Comparison of ENCODE assay signal across 13 cellular contexts in genomic region chr2:37637122-37637875, GRCh38. TPM values are rescaled to one million over a fixed set of nuclear protein-coding genes. Genes with fewer than 3 reads are reported as not detected.
A peak's percentile ranks its signal among the peaks of the same experiment; 100 is the strongest.
DNase-seq lines count a peak whose midpoint lies in the region; ATAC-seq and TF ChIP-seq lines count a peak whose summit lies in the region.
"Had no signal": no experiment of that assay in that cellular context is flagged by ENCODE, and none has a peak within 500 bp of the region (broad histone marks: within the 10 kb centered on the region; RNA-seq: fewer than 3 reads in every experiment).

No MANE protein-coding gene starts in this region.

- peak overlapping the region in 1 of 2 experiments; percentile 2 for H3K18ac ChIP-seq in mesenchymal stem cell (ENCODE audit: low read depth in 1 of 2, low read length in 2 of 2)

- H3K9me3 Mint-ChIP-seq in CD4-positive, CD25-positive, alpha-beta regulatory T cell: peaks cover 0 to 1% (median 0%) of the 10 kb centered on the region in 7 donors
- no peaks in the 10 kb centered on the region for H3K9me3 Mint-ChIP-seq in T-cell

- WGBS in mesenchymal stem cell: 83% methylated on average over 6 of the region's 6 CpGs

- H4K91ac ChIP-seq in mesenchymal stem cell (ENCODE audit: low read length): no peak overlapping the region

- CTCF ChIA-PET in T-cell (lab: Charles Lee): no interaction called here

- H3K23ac ChIP-seq in mesenchymal stem cell (ENCODE audit: low read length in 2 of 2): no peak overlapping the region

- H3K9ac ChIP-seq in mesenchymal stem cell (ENCODE audit: low read length): no peak overlapping the region

- H2AK5ac ChIP-seq in mesenchymal stem cell (ENCODE audit: low read length, severe bottlenecking): no peak overlapping the region

- peaks cover 35% of the 10 kb centered on the region for H3K4me1 ChIP-seq in CD4-positive, CD25-positive, alpha-beta regulatory T cell (ENCODE audit: control insufficient read depth, insufficient read depth, low read length, poor library complexity, severe bottlenecking)
- peaks cover 4% of the 10 kb centered on the region for H3K4me1 ChIP-seq in mesenchymal stem cell (ENCODE audit: control insufficient read depth, insufficient read depth, low read depth, low read length)

- H2BK12ac ChIP-seq in mesenchymal stem cell (ENCODE audit: low read length in 2 of 2): peak overlapping the region in 1 of 2 experiments; percentile 83

- no peaks in the 10 kb centered on the region for H3K27me3 Mint-ChIP-seq in CD4-positive, CD25-positive, alpha-beta regulatory T cell
- no peaks in the 10 kb centered on the region for H3K27me3 Mint-ChIP-seq in T-cell

- H3K27ac Mint-ChIP-seq in CD4-positive, CD25-positive, alpha-beta regulatory T cell: peak overlapping the region; percentile 77 to 98 (median 92)
- H3K27ac Mint-ChIP-seq in T-cell: peak overlapping the region; percentile 70 to 91

- H3K9me3 ChIP-seq in CD4-positive, CD25-positive, alpha-beta regulatory T cell (ENCODE audit: control insufficient read depth in 2 of 2, low read length in 2 of 2): no peaks in the 10 kb centered on the region
- no peaks in the 10 kb centered on the region for H3K9me3 ChIP-seq in mesenchymal stem cell (ENCODE audit: control insufficient read depth, low read length)
- H3K9me3 ChIP-seq: MG63, psoas muscle had no signal

- POLR2A ChIA-PET in T-cell (lab: Charles Lee): no interaction called here

- TF ChIP-seq CTCF in HFF-Myc (IDR thresholded peaks at IDR 0.05; ENCODE audit: low read depth, low read length, missing control alignments): peak; percentile 20

- H3K4me3 ChIP-seq in CD4-positive, CD25-positive, alpha-beta regulatory T cell (ENCODE audit: low read depth, low read length): no peak overlapping the region
- no peak overlapping the region for H3K4me3 ChIP-seq in HFF-Myc (replicated peaks; ENCODE audit: low read depth, low read length)
- H3K4me3 ChIP-seq in mesenchymal stem cell (ENCODE audit: insufficient read depth in 1 of 2, low read depth in 1 of 2, low read length in 2 of 2): no peak overlapping the region
- H3K4me3 ChIP-seq: lung, MG63, psoas muscle had no signal

- no peak overlapping the region for H3K27ac ChIP-seq in CD4-positive, CD25-positive, alpha-beta regulatory T cell (ENCODE audit: insufficient read depth, low read length, poor library complexity, severe bottlenecking)
- H3K27ac ChIP-seq in mesenchymal stem cell (ENCODE audit: low read length, poor library complexity, severe bottlenecking): no peak overlapping the region
- H3K27ac ChIP-seq: psoas muscle had no signal

- H2BK15ac ChIP-seq in mesenchymal stem cell (ENCODE audit: low read depth, poor library complexity, severe bottlenecking): no peak overlapping the region

- no peak for ATAC-seq in CD4-positive, CD25-positive, alpha-beta regulatory T cell (ENCODE audit: low read depth in 2 of 2)
- no peak for ATAC-seq in T-cell (replicated peaks in 1 of 4)
- ATAC-seq in HG03280 (IDR thresholded peaks at IDR 0.05; ENCODE audit: unreplicated experiment): no peak
- no peak for ATAC-seq in activated CD4-positive, CD25-positive, alpha-beta regulatory T cell treated with anti-CD3 and anti-CD28 coated beads, Interleukin-2, amount 50 U/mL, for 24 hours

- DNase-seq in CD4-positive, CD25-positive, alpha-beta regulatory T cell: no peak
- DNase-seq in HFF-Myc (ENCODE audit: extremely low read depth, low read depth) (no peak), T-cell (no peak), mesenchymal stem cell (no peak), NCI-H1694 (lab: John Stamatoyannopoulos, UW) (no peak)
- DNase-seq: MG63; NCI-H526; psoas muscle; stimulated activated CD4-positive, alpha-beta T cell treated with anti-CD3 and anti-CD28 coated beads, Interleukin-2, amount 100 ng/mL, for 48 hours; T1000 had no signal

- peaks cover 3% of the 10 kb centered on the region for H3K79me1 ChIP-seq in mesenchymal stem cell (replicated peaks; ENCODE audit: low read length, poor library complexity, severe bottlenecking)

- no peak overlapping the region for H3K14ac ChIP-seq in mesenchymal stem cell (ENCODE audit: low read length in 2 of 2)

- H4K8ac ChIP-seq in mesenchymal stem cell (ENCODE audit: low read length): peak overlapping the region; percentile 1

- peaks cover 41% of the 10 kb centered on the region for H3K36me3 Mint-ChIP-seq in CD4-positive, CD25-positive, alpha-beta regulatory T cell
- peaks cover 28% of the 10 kb centered on the region for H3K36me3 Mint-ChIP-seq in T-cell

- peak overlapping the region in 1 of 2 experiments; percentile 41 for H3K4ac ChIP-seq in mesenchymal stem cell (ENCODE audit: low read depth in 1 of 2, low read length in 2 of 2)

- H3K4me2 ChIP-seq in mesenchymal stem cell (ENCODE audit: low read length, poor library complexity, severe bottlenecking): no peak overlapping the region

- peak overlapping the region in 2 of 4 donors; percentile 20 to 50 for H3K4me3 Mint-ChIP-seq in CD4-positive, CD25-positive, alpha-beta regulatory T cell
- H3K4me3 Mint-ChIP-seq in T-cell: peak overlapping the region in 1 of 3 donors; percentile 50

- H3K36me3 ChIP-seq in CD4-positive, CD25-positive, alpha-beta regulatory T cell (ENCODE audit: control insufficient read depth, insufficient read depth, low read length): peaks cover 2% of the 10 kb centered on the region
- H3K36me3 ChIP-seq in mesenchymal stem cell (ENCODE audit: control insufficient read depth in 1 of 2, insufficient read depth in 2 of 2, low read depth in 1 of 2, low read length in 2 of 2): peaks cover 0 to 4% of the 10 kb centered on the region in 2 experiments

- no peak overlapping the region for H2BK120ac ChIP-seq in mesenchymal stem cell (ENCODE audit: low read depth, low read length)

- H2AFZ ChIP-seq in mesenchymal stem cell (ENCODE audit: low read depth, low read length): no peak overlapping the region

- H3K4me1 Mint-ChIP-seq in CD4-positive, CD25-positive, alpha-beta regulatory T cell: peaks cover 37 to 83% (median 61%) of the 10 kb centered on the region in 4 donors
- H3K4me1 Mint-ChIP-seq in T-cell: peaks cover 46 to 91% (median 83%) of the 10 kb centered on the region in 3 donors

- no peak overlapping the region for H2BK5ac ChIP-seq in mesenchymal stem cell (ENCODE audit: low read depth, low read length, poor library complexity, severe bottlenecking)

- no peaks in the 10 kb centered on the region for H3K27me3 ChIP-seq in CD4-positive, CD25-positive, alpha-beta regulatory T cell (ENCODE audit: control insufficient read depth, insufficient read depth, low read length)
- H3K27me3 ChIP-seq in mesenchymal stem cell (ENCODE audit: control insufficient read depth in 1 of 2, insufficient read depth in 1 of 2, low read length in 2 of 2): no peaks in the 10 kb centered on the region
- H3K27me3 ChIP-seq: MG63 had no signal

RNA-seq across cellular contexts. Expression of gene CDC42EP3, which starts 34.1 kb away (rescaled TPM):
- 36.4 TPM for total RNA-seq in CD4-positive, CD25-positive, alpha-beta regulatory T cell
- 10 to 100 TPM; 57.9 to 81.4 (median 68.5) TPM for polyA plus RNA-seq in CD4-positive, CD25-positive, alpha-beta regulatory T cell
- 10 to 100 TPM; 30.0 to 60.3 (median 37.6) TPM for total RNA-seq in T-cell
- 117 TPM for polyA plus RNA-seq in mesenchymal stem cell (2013, experiment 1 of 2)
- 117 TPM for polyA plus RNA-seq in mesenchymal stem cell (2013, experiment 2 of 2)
